21 cellular contexts compared by ENCODE assay signal in the genomic region with DNA sequence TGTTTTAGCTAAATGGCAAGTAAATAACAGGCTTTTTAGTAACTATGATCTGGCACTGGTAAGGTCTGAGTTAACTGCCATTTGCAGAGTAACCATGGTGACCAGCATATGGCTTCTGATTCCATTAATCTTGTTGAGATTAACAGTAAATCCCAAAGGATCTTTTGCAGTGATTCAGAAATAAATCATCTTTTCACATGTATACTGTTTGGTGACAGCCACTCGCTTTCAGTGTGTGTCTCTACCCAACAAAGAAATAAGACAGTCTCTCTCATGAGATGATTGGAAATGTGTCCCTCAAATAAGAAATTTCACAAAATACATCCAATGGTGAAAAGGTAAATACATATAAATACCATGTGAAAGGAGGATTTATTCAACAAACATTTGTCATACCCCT.
DNase-seq lines count a peak whose midpoint lies in the region; ATAC-seq, FAIRE-seq and TF ChIP-seq lines count a peak whose summit lies in the region.
"Had no signal": no experiment of that assay in that cellular context is flagged by ENCODE, and none has a peak within 500 bp of the region (broad histone marks: within the 10 kb centered on the region; RNA-seq: fewer than 3 reads in every experiment).

No MANE protein-coding gene starts in this region.

- no peak overlapping the region for H3K4me2 ChIP-seq in A549

- H3K27ac Mint-ChIP-seq in endodermal cell: no peak overlapping the region
- H3K27ac Mint-ChIP-seq: CD8-positive, alpha-beta T cell; T-cell had no signal

- no peaks in the 10 kb centered on the region for H3K36me3 Mint-ChIP-seq in endodermal cell (ENCODE audit: low read depth)
- H3K36me3 Mint-ChIP-seq: CD8-positive, alpha-beta T cell; T-cell had no signal

- H3K9me3 ChIP-seq in A549 (no peaks in the 10 kb centered on the region), endodermal cell (ENCODE audit: control insufficient read depth, low read length) (no peaks in the 10 kb centered on the region), esophagus muscularis mucosa (no peaks in the 10 kb centered on the region)
- H3K9me3 ChIP-seq: SJCRH30 had no signal

- H3K9me3 Mint-ChIP-seq in endodermal cell: no peaks in the 10 kb centered on the region
- H3K9me3 Mint-ChIP-seq: CD8-positive, alpha-beta T cell; T-cell had no signal

- peak; percentile 23 for FAIRE-seq in A549 (lab: Jason Lieb, UNC)
- FAIRE-seq: GM19239, H1, RCC 7860 had no signal

- intact Hi-C loops in esophagus muscularis mucosa (cut with DNase I): no loop called here

- TF ChIP-seq POLR2A in A549 (IDR thresholded peaks at IDR 0.05; ENCODE audit: low read length) (no peak), esophagus muscularis mucosa (IDR thresholded peaks at IDR 0.05; ENCODE audit: low read depth) (no peak)

- WGBS in A549 (ENCODE audit: missing lambda C conversion rate): 79% methylated on average over 1 of the region's 1 CpG
- 100% methylated on average over 1 of the region's 1 CpG; no CpG with 5 or more reads in 1 of the 2 experiments for WGBS in endodermal cell (ENCODE audit: insufficient coverage in 1 of 2, insufficient read length in 1 of 2), 2 experiments
- 77% methylated on average over 1 of the region's 1 CpG for whole genome bisulfite sequencing in esophagus muscularis mucosa

- H3K27me3 ChIP-seq in endodermal cell (ENCODE audit: control insufficient read depth, insufficient read depth, low read length, poor library complexity, severe bottlenecking) (no peaks in the 10 kb centered on the region), esophagus muscularis mucosa (no peaks in the 10 kb centered on the region)
- H3K27me3 ChIP-seq: SJCRH30 had no signal

- H3K4me1 ChIP-seq in A549: no peaks in the 10 kb centered on the region
- H3K4me1 ChIP-seq in endodermal cell (ENCODE audit: control insufficient read depth, insufficient read depth, low read length): no peaks in the 10 kb centered on the region
- H3K4me1 ChIP-seq in esophagus muscularis mucosa: no peaks in the 10 kb centered on the region
- H3K4me1 ChIP-seq: SJCRH30 had no signal

- H3K27ac ChIP-seq in A549: no peak overlapping the region
- H3K27ac ChIP-seq in endodermal cell (ENCODE audit: low read depth, low read length): peak overlapping the region; percentile 4
- H3K27ac ChIP-seq in esophagus muscularis mucosa (replicated peaks in 1 of 4): no peak overlapping the region
- H3K27ac ChIP-seq: SJCRH30 had no signal

- no peak for TF ChIP-seq RAD21 in A549 (conservative IDR thresholded peaks at IDR 0.05 in 1 of 2, IDR thresholded peaks at IDR 0.05 in 1 of 2)

- TF ChIP-seq EP300 in A549 (IDR thresholded peaks at IDR 0.05) (no peak), esophagus muscularis mucosa (IDR thresholded peaks at IDR 0.05) (no peak)

- no peaks in the 10 kb centered on the region for H3K27me3 Mint-ChIP-seq in endodermal cell (ENCODE audit: insufficient read depth)
- H3K27me3 Mint-ChIP-seq: T-cell had no signal

- H3K4me3 Mint-ChIP-seq in endodermal cell: no peak overlapping the region
- H3K4me3 Mint-ChIP-seq: CD8-positive, alpha-beta T cell; T-cell had no signal

- H3K36me3 ChIP-seq in endodermal cell (ENCODE audit: control insufficient read depth, insufficient read depth, low read length): no peaks in the 10 kb centered on the region
- no peaks in the 10 kb centered on the region for H3K36me3 ChIP-seq in esophagus muscularis mucosa
- H3K36me3 ChIP-seq: SJCRH30 had no signal

- TF ChIP-seq CTCF in A549 (IDR thresholded peaks at IDR 0.05): no peak
- no peak for TF ChIP-seq CTCF in endodermal cell (conservative IDR thresholded peaks at IDR 0.05)
- no peak for TF ChIP-seq CTCF in esophagus muscularis mucosa (IDR thresholded peaks at IDR 0.05)

- H3K4me3 ChIP-seq in A549 (no peak overlapping the region), endodermal cell (ENCODE audit: low read length) (no peak overlapping the region), esophagus muscularis mucosa (no peak overlapping the region)
- H3K4me3 ChIP-seq: SJCRH30 had no signal

- no peak overlapping the region for H3K9ac ChIP-seq in endodermal cell (ENCODE audit: extremely low read depth, low read length, poor library complexity, severe bottlenecking)

- CTCF ChIA-PET in A549 (lab: Yijun Ruan, JAX): interaction anchor here (1.6 to 1.8 kb wide), 3 partner anchors 22 to 320 kb away, joined by 4 to 5 read pairs (median 5); no protein-coding TSS in a partner anchor

- POLR2A ChIA-PET in A549 (lab: Yijun Ruan, JAX): no interaction called here

- ATAC-seq in A549 (no peak), HG02870 (IDR thresholded peaks at IDR 0.05; ENCODE audit: unreplicated experiment) (no peak), HG02623 (IDR thresholded peaks at IDR 0.05; ENCODE audit: unreplicated experiment) (no peak)
- ATAC-seq: CD8-positive, alpha-beta T cell; T-cell had no signal

- no peaks in the 10 kb centered on the region for H3K4me1 Mint-ChIP-seq in endodermal cell
- H3K4me1 Mint-ChIP-seq: T-cell had no signal

- DNase-seq in A549 (ENCODE audit: low read depth in 1 of 2, low spot score in 1 of 2) (no peak), Ammon's horn (ENCODE audit: low spot score) (peak; percentile 4), NCI-H524 (lab: John Stamatoyannopoulos, UW) (peak; percentile 41 to 82), endodermal cell (no peak), esophagus muscularis mucosa (ENCODE audit: extremely low spot score) (no peak)
- DNase-seq: ACHN; C1 segment of cervical spinal cord; CD8-positive, alpha-beta T cell; EL; IMR-90; NCI-H1105 treated with DMSO at 0.1 percent for 48 hours; NCI-H2081 treated with DMSO at 0.1 percent for 48 hours; NCI-H2227 treated with DMSO at 0.1 percent for 48 hours; NCI-H526; SJCRH30; T-cell had no signal

TF ChIP-seq in A549, 52 proteins besides CTCF, POLR2A, EP300 and RAD21:
- no peak for TF ChIP-seq TFCP2L1 (CRISPR knock-in tag; IDR thresholded peaks at IDR 0.05)
- no peak for TF ChIP-seq JUNB (IDR thresholded peaks at IDR 0.05)
- TF ChIP-seq ZC3H11A (IDR thresholded peaks at IDR 0.05): no peak
- TF ChIP-seq HEYL (CRISPR knock-in tag; IDR thresholded peaks at IDR 0.05): no peak
- TF ChIP-seq, protein P1, sequence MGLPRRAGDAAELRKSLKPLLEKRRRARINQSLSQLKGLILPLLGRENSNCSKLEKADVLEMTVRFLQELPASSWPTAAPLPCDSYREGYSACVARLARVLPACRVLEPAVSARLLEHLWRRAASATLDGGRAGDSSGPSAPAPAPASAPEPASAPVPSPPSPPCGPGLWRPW (IDR thresholded peaks at IDR 0.05): no peak
- TF ChIP-seq, protein P2, sequence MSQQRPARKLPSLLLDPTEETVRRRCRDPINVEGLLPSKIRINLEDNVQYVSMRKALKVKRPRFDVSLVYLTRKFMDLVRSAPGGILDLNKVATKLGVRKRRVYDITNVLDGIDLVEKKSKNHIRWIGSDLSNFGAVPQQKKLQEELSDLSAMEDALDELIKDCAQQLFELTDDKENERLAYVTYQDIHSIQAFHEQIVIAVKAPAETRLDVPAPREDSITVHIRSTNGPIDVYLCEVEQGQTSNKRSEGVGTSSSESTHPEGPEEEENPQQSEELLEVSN (IDR thresholded peaks at IDR 0.05; ENCODE audit: borderline replicate concordance, low read depth): no peak
- TF ChIP-seq CHD2 (IDR thresholded peaks at IDR 0.05; ENCODE audit: low read length, partially characterized antibody): no peak
- no peak for TF ChIP-seq FOSB (CRISPR knock-in tag; IDR thresholded peaks at IDR 0.05)
- no peak for TF ChIP-seq CBX8 (IDR thresholded peaks at IDR 0.05)
- no peak for TF ChIP-seq JUN (IDR thresholded peaks at IDR 0.05)
- TF ChIP-seq, protein P3, sequence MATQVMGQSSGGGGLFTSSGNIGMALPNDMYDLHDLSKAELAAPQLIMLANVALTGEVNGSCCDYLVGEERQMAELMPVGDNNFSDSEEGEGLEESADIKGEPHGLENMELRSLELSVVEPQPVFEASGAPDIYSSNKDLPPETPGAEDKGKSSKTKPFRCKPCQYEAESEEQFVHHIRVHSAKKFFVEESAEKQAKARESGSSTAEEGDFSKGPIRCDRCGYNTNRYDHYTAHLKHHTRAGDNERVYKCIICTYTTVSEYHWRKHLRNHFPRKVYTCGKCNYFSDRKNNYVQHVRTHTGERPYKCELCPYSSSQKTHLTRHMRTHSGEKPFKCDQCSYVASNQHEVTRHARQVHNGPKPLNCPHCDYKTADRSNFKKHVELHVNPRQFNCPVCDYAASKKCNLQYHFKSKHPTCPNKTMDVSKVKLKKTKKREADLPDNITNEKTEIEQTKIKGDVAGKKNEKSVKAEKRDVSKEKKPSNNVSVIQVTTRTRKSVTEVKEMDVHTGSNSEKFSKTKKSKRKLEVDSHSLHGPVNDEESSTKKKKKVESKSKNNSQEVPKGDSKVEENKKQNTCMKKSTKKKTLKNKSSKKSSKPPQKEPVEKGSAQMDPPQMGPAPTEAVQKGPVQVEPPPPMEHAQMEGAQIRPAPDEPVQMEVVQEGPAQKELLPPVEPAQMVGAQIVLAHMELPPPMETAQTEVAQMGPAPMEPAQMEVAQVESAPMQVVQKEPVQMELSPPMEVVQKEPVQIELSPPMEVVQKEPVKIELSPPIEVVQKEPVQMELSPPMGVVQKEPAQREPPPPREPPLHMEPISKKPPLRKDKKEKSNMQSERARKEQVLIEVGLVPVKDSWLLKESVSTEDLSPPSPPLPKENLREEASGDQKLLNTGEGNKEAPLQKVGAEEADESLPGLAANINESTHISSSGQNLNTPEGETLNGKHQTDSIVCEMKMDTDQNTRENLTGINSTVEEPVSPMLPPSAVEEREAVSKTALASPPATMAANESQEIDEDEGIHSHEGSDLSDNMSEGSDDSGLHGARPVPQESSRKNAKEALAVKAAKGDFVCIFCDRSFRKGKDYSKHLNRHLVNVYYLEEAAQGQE (IDR thresholded peaks at IDR 0.05): no peak
- TF ChIP-seq MAZ (IDR thresholded peaks at IDR 0.05; ENCODE audit: borderline replicate concordance, low read depth, low read length): no peak
- TF ChIP-seq HOXB13 (CRISPR knock-in tag; IDR thresholded peaks at IDR 0.05; ENCODE audit: low read depth): no peak
- no peak for TF ChIP-seq SREBF2 (IDR thresholded peaks at IDR 0.05)
- TF ChIP-seq KDM5A (IDR thresholded peaks at IDR 0.05): no peak
- no peak for TF ChIP-seq EHF (CRISPR knock-in tag; IDR thresholded peaks at IDR 0.05)
- no peak for TF ChIP-seq CHD4 (IDR thresholded peaks at IDR 0.05; ENCODE audit: borderline replicate concordance)
- no peak for TF ChIP-seq PHF8 (IDR thresholded peaks at IDR 0.05; ENCODE audit: borderline replicate concordance, low read depth)

Comparison
In these comparisons a context has a peak if more than half of its experiments do, and no peak if none do; other contexts are left out.
1. DNase-seq: peak in Ammon's horn (single experiment) and NCI-H524 (2 of 2); none in A549 (0 of 2), endodermal cell (single experiment) and esophagus muscularis mucosa (single experiment).